ENCODE assay signal across 20 cellular contexts in the genomic region with DNA sequence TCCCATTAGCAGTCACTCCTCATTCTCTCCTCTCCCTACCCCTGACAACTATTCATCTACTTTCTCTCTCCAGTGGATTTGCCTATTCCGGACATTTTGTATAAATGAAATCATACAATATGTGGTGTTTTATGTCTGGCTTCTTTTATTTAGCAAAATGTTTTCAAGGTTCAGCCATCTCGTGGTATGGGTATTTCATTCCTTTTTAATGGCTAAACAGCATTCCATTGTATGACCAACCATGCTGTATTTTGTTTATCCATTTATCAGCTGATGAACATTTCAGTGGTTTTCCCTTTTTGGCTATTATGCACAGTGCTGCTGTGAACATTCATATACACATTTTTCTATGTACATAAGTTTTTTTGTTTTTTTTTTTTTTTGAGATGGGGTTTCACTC. TPM values are rescaled to one million over a fixed set of nuclear protein-coding genes. Genes with fewer than 3 reads are reported as not detected.
A peak's percentile ranks its signal among the peaks of the same experiment; 100 is the strongest.
DNase-seq lines count a peak whose midpoint lies in the region; ATAC-seq and TF ChIP-seq lines count a peak whose summit lies in the region.
"Had no signal": no experiment of that assay in that cellular context is flagged by ENCODE, and none has a peak within 500 bp of the region (broad histone marks: within the 10 kb centered on the region; RNA-seq: fewer than 3 reads in every experiment).

No MANE protein-coding gene starts in this region.

- no peak for ATAC-seq in mucosa of descending colon
- ATAC-seq: stimulated activated naive CD8-positive, alpha-beta T cell treated with anti-CD3 and anti-CD28 coated beads, Interleukin-15, Interleukin-2, amounts not matched to agents 100 U/mL and 50 U/mL, for 24 hours; T-helper 17 cell; WTC11 had no signal

- H3K9me3 ChIP-seq in skeletal muscle satellite cell (replicated peaks; ENCODE audit: low read length): no peaks in the 10 kb centered on the region
- no peaks in the 10 kb centered on the region for H3K9me3 ChIP-seq in mucosa of descending colon

- H3K4me3 ChIP-seq in skeletal muscle satellite cell (ENCODE audit: low read length) (no peak overlapping the region), mucosa of descending colon (no peak overlapping the region)

- H3K36me3 ChIP-seq in skeletal muscle satellite cell (ENCODE audit: insufficient read depth, low read length): peaks cover 68% of the 10 kb centered on the region
- H3K36me3 ChIP-seq in mucosa of descending colon (ENCODE audit: low read depth): no peaks in the 10 kb centered on the region

- CTCF ChIA-PET in activated naive CD4-positive, alpha-beta T cell treated with anti-CD3 and anti-CD28 coated beads for 36 hours (lab: Charles Lee): no interaction called here

- peaks cover 19% of the 10 kb centered on the region for H3K36me3 Mint-ChIP-seq in activated naive CD4-positive, alpha-beta T cell treated with anti-CD3 and anti-CD28 coated beads for 36 hours (ENCODE audit: low read depth)
- peaks cover 74% of the 10 kb centered on the region for H3K36me3 Mint-ChIP-seq in activated T-cell treated with anti-CD3 and anti-CD28 coated beads, Interleukin-2, amount 50 U/mL, for 24 hours (ENCODE audit: low read depth)

- no peaks in the 10 kb centered on the region for H3K27me3 Mint-ChIP-seq in activated naive CD4-positive, alpha-beta T cell treated with anti-CD3 and anti-CD28 coated beads for 36 hours (ENCODE audit: low read depth)
- no peaks in the 10 kb centered on the region for H3K27me3 Mint-ChIP-seq in activated T-cell treated with anti-CD3 and anti-CD28 coated beads, Interleukin-2, amount 50 U/mL, for 24 hours
- H3K27me3 Mint-ChIP-seq: CD4-positive, CD25-positive, alpha-beta regulatory T cell; T-helper 17 cell; type B pancreatic cell had no signal

- H3K9ac ChIP-seq in skeletal muscle satellite cell (ENCODE audit: low read depth, low read length): peak overlapping the region; percentile 61

- no peaks in the 10 kb centered on the region for H3K9me3 Mint-ChIP-seq in activated naive CD4-positive, alpha-beta T cell treated with anti-CD3 and anti-CD28 coated beads for 36 hours
- no peaks in the 10 kb centered on the region for H3K9me3 Mint-ChIP-seq in activated T-cell treated with anti-CD3 and anti-CD28 coated beads, Interleukin-2, amount 50 U/mL, for 24 hours
- H3K9me3 Mint-ChIP-seq: activated T-helper 1 cell treated with anti-CD3 and anti-CD28 coated beads, Interleukin-12 subunit alpha, Interleukin-12 subunit beta, Interleukin-2, Interleukin-4 antibody, amounts not matched to agents 30 ng/mL and 10 ng/mL and 1 ng/mL, durations not matched to agents 14 hours and 24 hours and 36 hours; CD4-positive, CD25-positive, alpha-beta regulatory T cell; type B pancreatic cell; WTC11 had no signal

- no peak overlapping the region for H3K4me3 Mint-ChIP-seq in activated naive CD4-positive, alpha-beta T cell treated with anti-CD3 and anti-CD28 coated beads for 36 hours
- no peak overlapping the region for H3K4me3 Mint-ChIP-seq in activated T-cell treated with anti-CD3 and anti-CD28 coated beads, Interleukin-2, amount 50 U/mL, for 24 hours
- H3K4me3 Mint-ChIP-seq: activated T-helper 1 cell treated with anti-CD3 and anti-CD28 coated beads, Interleukin-12 subunit alpha, Interleukin-12 subunit beta, Interleukin-2, Interleukin-4 antibody, amounts not matched to agents 30 ng/mL and 10 ng/mL and 1 ng/mL, durations not matched to agents 14 hours and 24 hours and 36 hours; CD4-positive, CD25-positive, alpha-beta regulatory T cell; T-helper 17 cell; type B pancreatic cell; WTC11 had no signal

- no peak overlapping the region for H3K27ac Mint-ChIP-seq in activated naive CD4-positive, alpha-beta T cell treated with anti-CD3 and anti-CD28 coated beads for 36 hours
- H3K27ac Mint-ChIP-seq in activated T-cell treated with anti-CD3 and anti-CD28 coated beads, Interleukin-2, amount 50 U/mL, for 24 hours: no peak overlapping the region
- H3K27ac Mint-ChIP-seq: activated T-helper 1 cell treated with anti-CD3 and anti-CD28 coated beads, Interleukin-12 subunit alpha, Interleukin-12 subunit beta, Interleukin-2, Interleukin-4 antibody, amounts not matched to agents 30 ng/mL and 10 ng/mL and 1 ng/mL, durations not matched to agents 14 hours and 24 hours and 36 hours; T-helper 17 cell; type B pancreatic cell; WTC11 had no signal

- intact Hi-C loops in mucosa of descending colon (cut with DNase I, micrococcal nuclease): no loop called here
- intact Hi-C loops in activated naive CD4-positive, alpha-beta T cell treated with anti-CD3 and anti-CD28 coated beads for 36 hours (cut with micrococcal nuclease): no loop called here

- no peaks in the 10 kb centered on the region for H3K4me1 Mint-ChIP-seq in activated naive CD4-positive, alpha-beta T cell treated with anti-CD3 and anti-CD28 coated beads for 36 hours (ENCODE audit: low read depth)
- H3K4me1 Mint-ChIP-seq in activated T-cell treated with anti-CD3 and anti-CD28 coated beads, Interleukin-2, amount 50 U/mL, for 24 hours (ENCODE audit: low read depth): no peaks in the 10 kb centered on the region
- H3K4me1 Mint-ChIP-seq: CD4-positive, CD25-positive, alpha-beta regulatory T cell; WTC11 had no signal

- TF ChIP-seq CTCF in mucosa of descending colon (IDR thresholded peaks at IDR 0.05): no peak

- H3K27me3 ChIP-seq in skeletal muscle satellite cell (ENCODE audit: control insufficient read depth, insufficient read depth, low read length): no peaks in the 10 kb centered on the region

- DNase-seq in GM04503 (ENCODE audit: low read depth): peak; percentile 80
- DNase-seq in amniotic stem cell (lab: John Stamatoyannopoulos, UW): peak; percentile 56
- peak; percentile 13 for DNase-seq in fibroblast of the conjunctiva (ENCODE audit: low read depth)
- DNase-seq in mucosa of descending colon: no peak
- no peak for DNase-seq in activated naive CD4-positive, alpha-beta T cell treated with anti-CD3 and anti-CD28 coated beads for 36 hours
- no peak for DNase-seq in activated T-cell treated with anti-CD3 and anti-CD28 coated beads, Interleukin-2, amount 50 U/mL, for 24 hours
- DNase-seq in NCI-H1092 (lab: John Stamatoyannopoulos, UW): no peak
- DNase-seq: CD4-positive, CD25-positive, alpha-beta regulatory T cell; cerebellar nuclear complex; glutamatergic neuron; mesendoderm; NCI-H1694; NCI-H446; SHP77; stimulated activated naive CD8-positive, alpha-beta T cell treated with anti-CD3 and anti-CD28 coated beads, Interleukin-15, Interleukin-2, amounts not matched to agents 100 U/mL and 50 U/mL, for 24 hours; T-helper 17 cell had no signal

- H3K4me1 ChIP-seq in skeletal muscle satellite cell (ENCODE audit: control insufficient read depth, insufficient read depth, low read length): peaks cover 32% of the 10 kb centered on the region
- no peaks in the 10 kb centered on the region for H3K4me1 ChIP-seq in mucosa of descending colon (ENCODE audit: low read depth)

- H3K4me2 ChIP-seq in skeletal muscle satellite cell (ENCODE audit: low read length): peak overlapping the region; percentile 48

RNA-seq across cellular contexts. Expression of gene ENTPD7, which starts 34.9 kb away (rescaled TPM):
- total RNA-seq in skeletal muscle satellite cell (2012; rRNA removed): 22.3 and 26.4 TPM in 2 replicates
- 10 to 100 TPM; 10.2 to 20.5 (median 14.3) TPM for total RNA-seq in mucosa of descending colon
- total RNA-seq in activated naive CD4-positive, alpha-beta T cell treated with anti-CD3 and anti-CD28 coated beads for 36 hours: 1 to 10 TPM; 1.2 to 1.4 TPM

RNA-seq across cellular contexts. Expression of gene COX15, which starts 37.8 kb away (rescaled TPM):
- total RNA-seq in skeletal muscle satellite cell (2012; rRNA removed): 28.2 and 44.9 TPM in 2 replicates
- 10 to 100 TPM; 34.0 to 51.3 (median 46.1) TPM for total RNA-seq in mucosa of descending colon
- total RNA-seq in activated naive CD4-positive, alpha-beta T cell treated with anti-CD3 and anti-CD28 coated beads for 36 hours: 10 to 100 TPM; 36.3 to 38.8 TPM

RNA-seq across cellular contexts. Expression of gene CUTC, which starts 37.9 kb away (rescaled TPM):
- total RNA-seq in skeletal muscle satellite cell (2012; rRNA removed): 20.3 and 28.1 TPM in 2 replicates
- total RNA-seq in mucosa of descending colon: 10 to 100 TPM; 10.7 to 22.1 (median 11.4) TPM
- total RNA-seq in activated naive CD4-positive, alpha-beta T cell treated with anti-CD3 and anti-CD28 coated beads for 36 hours: 10 to 100 TPM; 21.6 to 21.9 TPM

Comparison
In these comparisons a context has a peak if more than half of its experiments do, and no peak if none do; other contexts are left out.
1. DNase-seq: peak in GM04503 (single experiment), amniotic stem cell (single experiment) and fibroblast of the conjunctiva (single experiment); none in mucosa of descending colon (0 of 3), activated naive CD4-positive, alpha-beta T cell treated with anti-CD3 and anti-CD28 coated beads for 36 hours (single experiment), activated T-cell treated with anti-CD3 and anti-CD28 coated beads, Interleukin-2, amount 50 U/mL, for 24 hours (single experiment) and NCI-H1092 (single experiment).
2. RNA of gene ENTPD7, which starts 34.9 kb away (total RNA-seq): 10.2 to 20.5 TPM in mucosa of descending colon; 1.2 to 1.4 TPM in activated naive CD4-positive, alpha-beta T cell treated with anti-CD3 and anti-CD28 coated beads for 36 hours; every median in the first group is over 4 times any median in the second.